In the genomic region with DNA sequence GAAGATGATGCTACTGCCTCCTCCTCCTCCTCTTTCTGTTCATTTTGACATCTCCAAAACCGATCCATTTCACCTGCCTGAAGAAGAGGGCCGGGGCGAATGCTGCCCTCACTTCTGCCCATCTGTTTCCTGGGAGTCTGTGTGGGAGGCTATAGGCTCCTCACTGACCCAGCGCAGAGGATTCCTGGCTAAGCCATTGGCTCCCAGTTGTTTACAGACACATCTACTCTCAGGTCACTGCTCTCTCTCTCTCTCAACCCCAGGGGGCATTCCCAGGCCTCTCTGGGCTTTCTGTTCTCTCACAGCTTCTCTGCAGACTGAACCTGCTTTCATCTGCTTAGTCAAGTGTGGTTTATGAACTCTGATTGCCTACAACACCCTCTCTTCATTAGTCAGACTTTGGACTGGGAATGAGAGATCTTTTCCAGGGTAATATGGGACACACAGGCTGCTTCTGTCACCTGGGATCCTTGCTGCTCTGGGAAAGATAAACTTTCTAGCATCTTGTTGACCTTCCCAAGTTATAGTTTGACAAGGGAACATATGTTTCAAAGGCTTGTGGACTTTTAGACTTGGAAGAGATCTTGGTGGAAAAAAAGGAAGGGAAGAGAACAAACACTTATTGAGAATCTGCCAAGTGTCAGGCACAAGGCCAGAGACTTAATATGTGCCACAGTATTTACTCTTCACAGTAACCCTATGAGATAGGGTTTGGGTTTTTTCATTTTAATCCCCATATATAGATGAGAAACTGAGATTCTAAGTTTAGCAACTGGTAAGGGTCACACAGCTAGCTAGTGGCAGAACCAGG, we compare ENCODE assay signal across 9 cellular contexts. TPM values are rescaled to one million over a fixed set of nuclear protein-coding genes. Genes with fewer than 3 reads are reported as not detected.
DNase-seq lines count a peak whose midpoint lies in the region; ATAC-seq, FAIRE-seq and TF ChIP-seq lines count a peak whose summit lies in the region.
"Had no signal": no experiment of that assay in that cellular context is flagged by ENCODE, and none has a peak within 500 bp of the region (broad histone marks: within the 10 kb centered on the region; RNA-seq: fewer than 3 reads in every experiment).

No MANE protein-coding gene starts in this region.

- in situ Hi-C loops in KBM-7 (cut with MboI; ENCODE audit: low pct_unique_long_range_greater_than_20kb, low sequenced_read_pairs) = no loop called here

- H3K79me2 ChIP-seq in fibroblast of lung (ENCODE audit: control insufficient read depth, insufficient read depth, low read length) = no peaks in the 10 kb centered on the region

- TF ChIP-seq CTCF in GM12875 (IDR thresholded peaks at IDR 0.05; ENCODE audit: borderline replicate concordance, insufficient read depth, low read depth, low read length) (no peak), fibroblast of lung (conservative IDR thresholded peaks at IDR 0.05 in 1 of 2, IDR thresholded peaks at IDR 0.05 in 1 of 2; ENCODE audit: low read depth in 1 of 2, low read length in 2 of 2) (peak; percentile 3 to 13), ascending aorta (IDR thresholded peaks at IDR 0.05) (no peak)

- intact Hi-C loops in ascending aorta (cut with DNase I) = no loop called here

- no peak overlapping the region for H2AFZ ChIP-seq in fibroblast of lung (ENCODE audit: low read length)

- peaks cover 30% of the 10 kb centered on the region for H3K4me1 ChIP-seq in fibroblast of lung (ENCODE audit: control insufficient read depth, extremely low read depth, insufficient read depth, low read length)
- peaks cover 6 to 11% of the 10 kb centered on the region in 2 donors for H3K4me1 ChIP-seq in small intestine (ENCODE audit: control insufficient read depth in 2 of 2, insufficient read depth in 1 of 2, low read depth in 1 of 2, low read length in 1 of 2)
- peaks cover 0 to 6% of the 10 kb centered on the region in 2 donors for H3K4me1 ChIP-seq in ascending aorta

- H3K36me3 ChIP-seq in fibroblast of lung (ENCODE audit: control insufficient read depth, insufficient read depth, low read length) (no peaks in the 10 kb centered on the region), small intestine (ENCODE audit: control insufficient read depth in 2 of 2, insufficient read depth in 2 of 2, low read length in 2 of 2) (no peaks in the 10 kb centered on the region), ascending aorta (no peaks in the 10 kb centered on the region)
- H3K36me3 ChIP-seq: adrenal gland had no signal

- 10 to 32% (median 25%) methylated on average over 4 of the region's 4 CpGs for WGBS in small intestine, 3 donors

- no peak overlapping the region for H3K9ac ChIP-seq in fibroblast of lung (ENCODE audit: insufficient read depth, low read length)

- DNase-seq in KBM-7 = peak; percentile 33
- peak; percentile 32 to 61 for DNase-seq in activated CD4-positive, alpha-beta T cell treated with anti-CD3 and anti-CD28 coated beads, Interleukin-2, amount 50 U/mL, for 24 hours (ENCODE audit: low read depth in 1 of 2, low spot score in 1 of 2)
- peak; percentile 81 for DNase-seq in fibroblast of lung (ENCODE audit: low read depth in 2 of 2)
- peak; percentile 99 for DNase-seq in small intestine
- no peak for DNase-seq in ascending aorta (ENCODE audit: low spot score in 2 of 2)
- DNase-seq in NCI-H1694 treated with DMSO at 0.1 percent for 48 hours (lab: John Stamatoyannopoulos, UW) = no peak

- peak; percentile 63 for ATAC-seq in GM21723 (IDR thresholded peaks at IDR 0.05; ENCODE audit: unreplicated experiment)

- no peak overlapping the region for H3K4me2 ChIP-seq in fibroblast of lung (ENCODE audit: extremely low read depth, insufficient read depth, low read length)

- no peaks in the 10 kb centered on the region for H4K20me1 ChIP-seq in fibroblast of lung (ENCODE audit: control insufficient read depth, extremely low read depth, insufficient read depth, low read length)

- H3K9me3 ChIP-seq in fibroblast of lung (ENCODE audit: control insufficient read depth, insufficient read depth, low read depth, low read length) = no peaks in the 10 kb centered on the region
- no peaks in the 10 kb centered on the region for H3K9me3 ChIP-seq in small intestine (ENCODE audit: control insufficient read depth, low read depth)
- H3K9me3 ChIP-seq in ascending aorta = no peaks in the 10 kb centered on the region
- H3K9me3 ChIP-seq: adrenal gland had no signal

- FAIRE-seq in small intestine (lab: Jason Lieb, UNC) = no peak

- no peaks in the 10 kb centered on the region for H3K27me3 ChIP-seq in fibroblast of lung (ENCODE audit: control insufficient read depth, insufficient read depth, low read length)
- H3K27me3 ChIP-seq in small intestine (ENCODE audit: control insufficient read depth in 2 of 2, insufficient read depth in 2 of 2, low read length in 2 of 2) = no peaks in the 10 kb centered on the region
- H3K27me3 ChIP-seq in ascending aorta = no peaks in the 10 kb centered on the region
- H3K27me3 ChIP-seq: adrenal gland had no signal

- H3K27ac ChIP-seq in fibroblast of lung (ENCODE audit: insufficient read depth, low read length) (peak overlapping the region; percentile 24), small intestine (ENCODE audit: low read depth in 1 of 2, low read length in 1 of 2) (peak overlapping the region; percentile 78 to 90), ascending aorta (no peak overlapping the region)

- peak overlapping the region; percentile 11 for H3K4me3 ChIP-seq in GM12875 (ENCODE audit: low read depth, low read length)
- H3K4me3 ChIP-seq in fibroblast of lung (replicated peaks in 1 of 4; ENCODE audit: control extremely low read depth in 1 of 4, insufficient read depth in 1 of 4, low read depth in 3 of 4, low read length in 4 of 4) = no peak overlapping the region
- no peak overlapping the region for H3K4me3 ChIP-seq in small intestine (ENCODE audit: low read depth in 1 of 2, low read length in 2 of 2)
- no peak overlapping the region for H3K4me3 ChIP-seq in ascending aorta
- H3K4me3 ChIP-seq: adrenal gland had no signal

RNA-seq across cellular contexts. Expression of gene USP3, which starts 30.2 kb away (rescaled TPM):
- 48.5 and 55.5 TPM in 2 replicates for total RNA-seq in fibroblast of lung
- polyA plus RNA-seq in fibroblast of lung = 19.9 and 21.3 TPM in 2 replicates
- polyA plus RNA-seq in fibroblast of lung (2012) = 18.4 and 21.1 TPM in 2 replicates
- polyA minus RNA-seq in fibroblast of lung (ENCODE audit: low replicate concordance) = 18.3 and 53.6 TPM in 2 replicates
- 10 to 100 TPM; 24.7 to 30.0 (median 27.8) TPM for polyA plus RNA-seq in small intestine
- 61.9 TPM for total RNA-seq in ascending aorta

Comparison
In these comparisons a context has a peak if more than half of its experiments do, and no peak if none do; other contexts are left out.
1. CTCF ChIP-seq: peak in fibroblast of lung (2 of 2); none in GM12875 (single experiment) and ascending aorta (0 of 3).
2. DNase-seq: peak in KBM-7 (single experiment), activated CD4-positive, alpha-beta T cell treated with anti-CD3 and anti-CD28 coated beads, Interleukin-2, amount 50 U/mL, for 24 hours (2 of 2), fibroblast of lung (2 of 2) and small intestine (single experiment); none in ascending aorta (0 of 2) and NCI-H1694 treated with DMSO at 0.1 percent for 48 hours (single experiment).
3. H3K27ac ChIP-seq: peak in fibroblast of lung (single experiment) and small intestine (2 of 2); none in ascending aorta (0 of 2).